ENCODE assay signal across 10 cellular contexts in genomic region chr12:93514853-93515252, GRCh38. TPM values are rescaled to one million over a fixed set of nuclear protein-coding genes. Genes with fewer than 3 reads are reported as not detected.
DNase-seq lines count a peak whose midpoint lies in the region; ATAC-seq, FAIRE-seq and TF ChIP-seq lines count a peak whose summit lies in the region.
"Had no signal": no experiment of that assay in that cellular context is flagged by ENCODE, and none has a peak within 500 bp of the region (broad histone marks: within the 10 kb centered on the region; RNA-seq: fewer than 3 reads in every experiment).

No MANE protein-coding gene starts in this region.

- DNase-seq in DMS 273 (lab: John Stamatoyannopoulos, UW; ENCODE audit: unreplicated experiment) (peak; percentile 26), DMS 273 treated with DMSO at 0.1 percent for 48 hours (lab: John Stamatoyannopoulos, UW) (no peak), fibroblast of mammary gland (ENCODE audit: low read depth) (peak; percentile 69), urothelium cell line (ENCODE audit: low spot score) (peak; percentile 14), lower leg skin (ENCODE audit: low spot score in 2 of 2) (no peak), HuH-7 (ENCODE audit: low spot score) (no peak)
- no peak for DNase-seq in natural killer cell treated with Interleukin-12 subunit alpha and Interleukin-12 subunit beta and Interleukin-15 and Interleukin-18, amount 100 ng/mL, for 72 hours (ENCODE audit: low spot score)
- DNase-seq: activated CD4-positive, CD25-positive, alpha-beta regulatory T cell treated with anti-CD3 and anti-CD28 coated beads, Interleukin-2, amount 50 U/mL, for 72 hours; NCI-H2107 had no signal

- FAIRE-seq in urothelium cell line (lab: Jason Lieb, UNC): no peak

- intact Hi-C loops in lower leg skin (cut with DNase I; ENCODE audit: low total_unique reads): no loop called here

- TF ChIP-seq CTCF in fibroblast of mammary gland (conservative IDR thresholded peaks at IDR 0.05; ENCODE audit: control insufficient read depth, insufficient read depth, low read depth, low read length): no peak
- no peak for TF ChIP-seq CTCF in lower leg skin (IDR thresholded peaks at IDR 0.05)

- peak; percentile 84 for ATAC-seq in SK-N-SH treated with all-trans-retinoic acid at 6 μM for 48 hours
- ATAC-seq in natural killer cell treated with Interleukin-12 subunit alpha and Interleukin-12 subunit beta and Interleukin-15 and Interleukin-18, amount 100 ng/mL, for 72 hours: no peak

- TF ChIP-seq POLR2A in lower leg skin (IDR thresholded peaks at IDR 0.05): no peak

- H3K4me3 ChIP-seq in fibroblast of mammary gland (ENCODE audit: control insufficient read depth, low read depth, low read length) (no peak overlapping the region), lower leg skin (ENCODE audit: low read depth, poor library complexity, severe bottlenecking) (no peak overlapping the region)

- H3K4me3 Mint-ChIP-seq in natural killer cell treated with Interleukin-12 subunit alpha and Interleukin-12 subunit beta and Interleukin-15 and Interleukin-18, amount 100 ng/mL, for 72 hours: no peak overlapping the region

- peaks cover 0 to 1% of the 10 kb centered on the region in 2 donors for H3K27me3 Mint-ChIP-seq in natural killer cell treated with Interleukin-12 subunit alpha and Interleukin-12 subunit beta and Interleukin-15 and Interleukin-18, amount 100 ng/mL, for 72 hours

- H3K4me1 Mint-ChIP-seq in natural killer cell treated with Interleukin-12 subunit alpha and Interleukin-12 subunit beta and Interleukin-15 and Interleukin-18, amount 100 ng/mL, for 72 hours (ENCODE audit: low read depth in 2 of 2): no peaks in the 10 kb centered on the region

- WGBS in lower leg skin, 2 donors: 65 to 76% methylated on average over 5 of the region's 5 CpGs

- H3K9me3 Mint-ChIP-seq in natural killer cell treated with Interleukin-12 subunit alpha and Interleukin-12 subunit beta and Interleukin-15 and Interleukin-18, amount 100 ng/mL, for 72 hours: no peaks in the 10 kb centered on the region

- no peaks in the 10 kb centered on the region for H3K36me3 Mint-ChIP-seq in natural killer cell treated with Interleukin-12 subunit alpha and Interleukin-12 subunit beta and Interleukin-15 and Interleukin-18, amount 100 ng/mL, for 72 hours

- H3K27ac Mint-ChIP-seq in natural killer cell treated with Interleukin-12 subunit alpha and Interleukin-12 subunit beta and Interleukin-15 and Interleukin-18, amount 100 ng/mL, for 72 hours: peak overlapping the region in 1 of 2 donors; percentile 12

TF ChIP-seq in SK-N-SH treated with all-trans-retinoic acid at 6 μM for 48 hours, 23 proteins besides CTCF, POLR2A, EP300 and RAD21:
- TF ChIP-seq ISL1 (CRISPR knock-in tag; IDR thresholded peaks at IDR 0.05): peak; percentile 37; the same call in 1 of the 2 replicates
- no peak for TF ChIP-seq RARB (CRISPR knock-in tag; IDR thresholded peaks at IDR 0.05)
- TF ChIP-seq CSDC2 (CRISPR knock-in tag; IDR thresholded peaks at IDR 0.05): no peak

RNA-seq across cellular contexts. Expression of gene MRPL42, which starts 47.5 kb away (rescaled TPM):
- total RNA-seq in lower leg skin: 10 to 100 TPM; 43.9 to 58.4 (median 47.7) TPM
- total RNA-seq in natural killer cell treated with Interleukin-12 subunit alpha and Interleukin-12 subunit beta and Interleukin-15 and Interleukin-18, amount 100 ng/mL, for 72 hours: 10 to 100 TPM; 42.8 to 53.2 TPM

RNA-seq across cellular contexts. Expression of gene SOCS2, which starts 57.6 kb away (rescaled TPM):
- 10 to 100 TPM in 2 of 4 donors, 1 to 10 TPM in 2; 4.2 to 14.2 (median 9.2) TPM for total RNA-seq in lower leg skin
- total RNA-seq in natural killer cell treated with Interleukin-12 subunit alpha and Interleukin-12 subunit beta and Interleukin-15 and Interleukin-18, amount 100 ng/mL, for 72 hours: 10 to 100 TPM; 14.1 to 19.2 TPM

Comparison
In these comparisons a context has a peak if more than half of its experiments do, and no peak if none do; other contexts are left out.
1. DNase-seq: peak in DMS 273 (single experiment), fibroblast of mammary gland (single experiment) and urothelium cell line (single experiment); none in DMS 273 treated with DMSO at 0.1 percent for 48 hours (single experiment), lower leg skin (0 of 2), natural killer cell treated with Interleukin-12 subunit alpha and Interleukin-12 subunit beta and Interleukin-15 and Interleukin-18, amount 100 ng/mL, for 72 hours (single experiment) and HuH-7 (single experiment).